In the genomic region with DNA sequence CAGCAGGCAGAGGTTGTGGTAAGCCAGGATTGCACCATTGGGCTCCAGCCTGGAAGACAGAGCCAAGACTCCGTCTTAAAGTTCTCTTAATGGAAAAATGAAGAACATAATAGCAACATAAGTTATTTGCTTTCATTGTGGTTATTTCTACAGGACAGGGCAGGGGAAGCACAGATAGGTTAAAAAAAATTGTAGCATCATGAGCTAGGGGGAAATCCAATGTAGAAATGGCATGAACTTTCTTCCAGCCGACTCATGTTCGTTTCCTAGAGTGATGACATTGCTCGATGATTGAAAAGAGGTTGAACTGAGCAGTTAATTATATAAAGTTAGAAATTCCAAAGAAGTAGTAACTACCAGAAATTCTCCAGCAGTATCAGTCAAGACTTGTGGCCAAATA, we compare ENCODE assay signal across 13 cellular contexts. TPM values are rescaled to one million over a fixed set of nuclear protein-coding genes. Genes with fewer than 3 reads are reported as not detected.
DNase-seq lines count a peak whose midpoint lies in the region; ATAC-seq and TF ChIP-seq lines count a peak whose summit lies in the region.
"Had no signal": no experiment of that assay in that cellular context is flagged by ENCODE, and none has a peak within 500 bp of the region (broad histone marks: within the 10 kb centered on the region; RNA-seq: fewer than 3 reads in every experiment).

No MANE protein-coding gene starts in this region.

- WGBS in esophagus muscularis mucosa: 52% methylated on average over 4 of the region's 4 CpGs

- no peak for ATAC-seq in HG02642 (IDR thresholded peaks at IDR 0.05; ENCODE audit: poor library complexity, unreplicated experiment)
- ATAC-seq: esophagus mucosa, PC-3 had no signal

- no peak for TF ChIP-seq EP300 in esophagus muscularis mucosa (IDR thresholded peaks at IDR 0.05)

- H3K4me1 ChIP-seq in esophagus muscularis mucosa (peaks cover 85 to 100% (median 99%) of the 10 kb centered on the region in 4 donors), skeletal muscle tissue (ENCODE audit: control insufficient read depth in 3 of 3, insufficient read depth in 3 of 3, low read length in 3 of 3) (peaks cover 33 to 49% (median 43%) of the 10 kb centered on the region in 3 donors)

- H3K4me3 ChIP-seq in esophagus muscularis mucosa: no peak overlapping the region
- no peak overlapping the region for H3K4me3 ChIP-seq in skeletal muscle tissue (ENCODE audit: low read length in 3 of 3)

- intact Hi-C loops in esophagus muscularis mucosa (cut with DNase I): no loop called here

- no peak for TF ChIP-seq POLR2A in esophagus muscularis mucosa (IDR thresholded peaks at IDR 0.05; ENCODE audit: low read depth)

- POLR2A ChIA-PET in RWPE1 (lab: Yijun Ruan, JAX; ENCODE audit: low non-redundant PET): no interaction called here

- H3K27me3 ChIP-seq in esophagus muscularis mucosa (no peaks in the 10 kb centered on the region), skeletal muscle tissue (ENCODE audit: control insufficient read depth in 3 of 3, insufficient read depth in 3 of 3, low read length in 3 of 3) (no peaks in the 10 kb centered on the region)

- H3K27ac ChIP-seq in RWPE1: peak overlapping the region; percentile 58
- H3K27ac ChIP-seq in esophagus muscularis mucosa (replicated peaks in 1 of 4): peak overlapping the region in 3 of 4 donors; percentile 12 to 37 (median 25)
- H3K27ac ChIP-seq in skeletal muscle tissue (ENCODE audit: low read depth, low read length): peak overlapping the region; percentile 10

- CTCF ChIA-PET in RWPE1 (lab: Yijun Ruan, JAX): no interaction called here

- DNase-seq in SIG-M5 treated with dmso at 0.1 percent for 504 hours (lab: John Stamatoyannopoulos, UW; ENCODE audit: unreplicated experiment): peak; percentile 12
- DNase-seq in SIG-M5 (lab: John Stamatoyannopoulos, UW): no peak
- no peak for DNase-seq in RWPE1 (ENCODE audit: low spot score)
- no peak for DNase-seq in esophagus muscularis mucosa (ENCODE audit: extremely low spot score)
- DNase-seq in DMS 273 treated with DMSO at 0.1 percent for 48 hours (lab: John Stamatoyannopoulos, UW): no peak
- DNase-seq in Kasumi-1 (lab: John Stamatoyannopoulos, UW): no peak
- DNase-seq: activated CD4-positive, CD25-positive, alpha-beta regulatory T cell treated with anti-CD3 and anti-CD28 coated beads, Interleukin-2, amount 50 U/mL, for 72 hours; NCI-H1694; PC-3; substantia nigra had no signal

- no peak overlapping the region for H3K9ac ChIP-seq in skeletal muscle tissue (ENCODE audit: low read depth in 1 of 3, low read length in 3 of 3)

- H3K36me3 ChIP-seq in esophagus muscularis mucosa (peaks cover under 1 to 15% (median 6%) of the 10 kb centered on the region in 4 donors), skeletal muscle tissue (ENCODE audit: control insufficient read depth in 3 of 3, insufficient read depth in 3 of 3, low read length in 3 of 3) (peaks cover under 1 to 3% (median 2%) of the 10 kb centered on the region in 3 donors)

- TF ChIP-seq CTCF in RWPE1 (conservative IDR thresholded peaks at IDR 0.05; ENCODE audit: low read depth) (no peak), esophagus muscularis mucosa (IDR thresholded peaks at IDR 0.05) (no peak)

- H3K9me3 ChIP-seq in esophagus muscularis mucosa: no peaks in the 10 kb centered on the region
- H3K9me3 ChIP-seq in skeletal muscle tissue (ENCODE audit: control insufficient read depth in 3 of 3, low read length in 3 of 3): no peaks in the 10 kb centered on the region

RNA-seq across cellular contexts. Expression of a gene that starts 8.5 kb away (rescaled TPM):
- total RNA-seq in esophagus muscularis mucosa (100 to 1,000 TPM; 114 to 230 (median 136) TPM), skeletal muscle tissue (30.8 TPM)

RNA-seq across cellular contexts. Expression of a gene that starts 34.0 kb away (rescaled TPM):
- total RNA-seq in esophagus muscularis mucosa (10 to 100 TPM; 12.3 to 18.9 (median 14.5) TPM), skeletal muscle tissue (16.2 TPM)
